In genomic region chr21:32173106-32173755, GRCh38 we compare ENCODE assay signal across 23 cellular contexts.
"Had no signal": no experiment of that assay in that cellular context is flagged by ENCODE, and none has a peak within 500 bp of the region (broad histone marks: within the 10 kb centered on the region; RNA-seq: fewer than 3 reads in every experiment).

No MANE protein-coding gene starts in this region.

- H3K27me3 ChIP-seq: body of pancreas had no signal

- DNase-seq: activated CD4-positive, alpha-beta T cell treated with anti-CD3 and anti-CD28 coated beads for 4 hours; activated CD4-positive, CD25-positive, alpha-beta regulatory T cell; activated CD8-positive, alpha-beta memory T cell treated with anti-CD3 and anti-CD28 coated beads, Interleukin-2, amount 50 U/mL, for 4 hours; activated CD8-positive, alpha-beta T cell treated with anti-CD3 and anti-CD28 coated beads for 36 hours; activated gamma-delta T cell treated with Interleukin-2 at 50 U/mL for 16 hours; activated naive CD4-positive, alpha-beta T cell treated with anti-CD3 and anti-CD28 coated beads, Interleukin-2, amount 10 ng/mL, durations not matched to agents 7 days and 5 days; activated naive CD8-positive, alpha-beta T cell treated with anti-CD3 and anti-CD28 coated beads for 36 hours; activated T-cell treated with anti-CD3 and anti-CD28 coated beads, Interleukin-2, amount 50 U/mL, for 72 hours; body of pancreas; central memory CD4-positive, alpha-beta T cell; MV-4-11; NCI-H1092 treated with DMSO at 0.1 percent for 48 hours; NCI-H1436; NCI-H1694 treated with DMSO at 0.1 percent for 48 hours; NCI-H2029 treated with DMSO at 0.1 percent for 48 hours; NCI-H510A treated with DMSO at 0.1 percent for 48 hours; NCI-H69; NK-92 treated with Interleukin-12 subunit alpha and Interleukin-12 subunit beta, amount 100 ng/mL, for 24 hours; SHP77 treated with DMSO at 0.1 percent for 48 hours; T-helper 17 cell; T-helper 9 cell had no signal

- ATAC-seq: activated CD8-positive, alpha-beta T cell treated with anti-CD3 and anti-CD28 coated beads for 36 hours; activated T-cell treated with anti-CD3 and anti-CD28 coated beads, Interleukin-2, amount 50 U/mL, for 72 hours; body of pancreas; T-helper 17 cell had no signal

- H3K4me2 ChIP-seq: KMS-11 had no signal

- H3K4me1 ChIP-seq: body of pancreas had no signal

- H3K4me3 ChIP-seq: body of pancreas had no signal

- H3K27ac ChIP-seq: body of pancreas, KMS-11, VCaP had no signal

- H3K9ac ChIP-seq: KMS-11 had no signal

- H3K9me3 ChIP-seq: body of pancreas had no signal
